38 cellular contexts compared by ENCODE assay signal in the genomic region with DNA sequence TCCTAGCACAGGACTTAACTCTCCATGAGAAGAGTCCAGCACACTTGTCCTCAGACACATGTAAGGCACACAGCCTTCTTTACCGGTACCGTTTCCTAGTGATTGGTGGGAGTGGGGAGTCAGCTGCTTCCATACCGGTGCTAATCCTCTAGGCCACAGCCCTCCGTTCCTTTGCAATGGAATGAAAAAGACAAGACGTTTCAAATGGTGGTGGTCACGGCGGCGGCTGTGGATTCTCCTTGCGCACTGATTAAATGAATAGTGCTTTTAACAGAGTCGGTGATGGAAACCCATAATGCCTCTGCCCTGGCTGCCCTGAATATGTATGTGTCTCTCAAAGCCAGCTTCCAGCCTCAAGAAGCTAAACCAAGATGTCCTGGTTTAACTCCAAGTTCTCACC. TPM values are rescaled to one million over a fixed set of nuclear protein-coding genes. Genes with fewer than 3 reads are reported as not detected.
"Had no signal": no experiment of that assay in that cellular context is flagged by ENCODE, and none has a peak within 500 bp of the region (broad histone marks: within the 10 kb centered on the region; RNA-seq: fewer than 3 reads in every experiment).

No MANE protein-coding gene starts in this region.

- H3K27me3 ChIP-seq: MG63 had no signal

- DNase-seq: Karpas-422, Kasumi-1, KBM-7, KG1, MG63, MM.1S, MV-4-11, NCI-H1048, NCI-H1092, NCI-H1092 treated with DMSO at 0.1 percent for 48 hours, NCI-H1105, NCI-H1105 treated with DMSO at 0.1 percent for 48 hours, NCI-H1417, NCI-H1417 treated with DMSO at 0.1 percent for 48 hours, NCI-H1436, NCI-H1436 treated with DMSO at 0.1 percent for 48 hours, NCI-H146, NCI-H1694, NCI-H1694 treated with DMSO at 0.1 percent for 48 hours, NCI-H187, NCI-H187 treated with DMSO at 0.1 percent for 48 hours, NCI-H1930, NCI-H2029, NCI-H2029 treated with DMSO at 0.1 percent for 48 hours, NCI-H2081, NCI-H2081 treated with DMSO at 0.1 percent for 48 hours, NCI-H2107, NCI-H2171, NCI-H2171 treated with DMSO at 0.1 percent for 48 hours, NCI-H2227 treated with DMSO at 0.1 percent for 48 hours, NCI-H226, NCI-H345, NCI-H446, NCI-H446 treated with DMSO at 0.1 percent for 48 hours had no signal

- H3K27ac ChIP-seq: KMS-11 had no signal

- H3K4me3 ChIP-seq: MG63 had no signal

- H3K36me3 ChIP-seq: MG63 had no signal

- H3K4me2 ChIP-seq: KMS-11 had no signal

- H3K9me3 ChIP-seq: MG63 had no signal

- H3K9ac ChIP-seq: KMS-11 had no signal

RNA-seq across cellular contexts. Expression of a gene that starts 34.8 kb away (rescaled TPM):
- total RNA-seq: LHCN-M2, M059J, MCF 10A had no signal
